8 cellular contexts compared by ENCODE assay signal in genomic region chr14:77158175-77158908, GRCh38. TPM values are rescaled to one million over a fixed set of nuclear protein-coding genes. Genes with fewer than 3 reads are reported as not detected.
DNase-seq lines count a peak whose midpoint lies in the region; ATAC-seq, FAIRE-seq and TF ChIP-seq lines count a peak whose summit lies in the region.

No MANE protein-coding gene starts in this region.

- DNase-seq in H54 (ENCODE audit: insufficient read length, low spot score) (no peak), PC-3 (peak; percentile 76), globus pallidus (ENCODE audit: low spot score) (peak; percentile 88), sigmoid colon (peak; percentile 76), GF-D8 (lab: John Stamatoyannopoulos, UW) (no peak), HT-29 (ENCODE audit: low spot score) (no peak)
- DNase-seq in stimulated activated CD4-positive, alpha-beta T cell treated with anti-CD3 and anti-CD28 coated beads, Interleukin-1b, Interleukin-23, amount 100 ng/mL, for 48 hours, result no peak

- FAIRE-seq in H54 (lab: Jason Lieb, UNC), result peak; percentile 92

- no peaks in the 10 kb centered on the region for H3F3A ChIP-seq in PC-3 (ENCODE audit: low read length, unreplicated experiment)

- H3K36me3 ChIP-seq in PC-3 (ENCODE audit: low read depth, low read length) (no peaks in the 10 kb centered on the region), sigmoid colon (no peaks in the 10 kb centered on the region)

- TF ChIP-seq POLR2A in H54 (IDR thresholded peaks at IDR 0.05; ENCODE audit: low read depth, low read length), result no peak
- TF ChIP-seq POLR2A in sigmoid colon (IDR thresholded peaks at IDR 0.05), result no peak

- peak; percentile 97 for ATAC-seq in PC-3
- no peak for ATAC-seq in HG02973 (IDR thresholded peaks at IDR 0.05; ENCODE audit: unreplicated experiment)

- TF ChIP-seq CTCF in PC-3 (conservative IDR thresholded peaks at IDR 0.05; ENCODE audit: low read depth, low read length) (no peak), sigmoid colon (IDR thresholded peaks at IDR 0.05) (no peak)

- intact Hi-C loops in PC-3 (cut with micrococcal nuclease), result no loop called here
- intact Hi-C loops in sigmoid colon (cut with DNase I), result no loop called here

- H3K27ac ChIP-seq in PC-3 (ENCODE audit: low read length), result no peak overlapping the region
- H3K27ac ChIP-seq in sigmoid colon, result peak overlapping the region in 3 of 4 donors; percentile 55 to 62 (median 61)

- no TSS peak for BruUV-seq in PC-3 (replicated peaks; lab: Mats Ljungman, UMichigan)

- H3K27me3 ChIP-seq in PC-3 (ENCODE audit: low read length), result peaks cover 27% of the 10 kb centered on the region
- H3K27me3 ChIP-seq in sigmoid colon, result peaks cover 0 to 5% (median 0%) of the 10 kb centered on the region in 3 donors

- WGBS in sigmoid colon, 2 donors, result 8 to 18% methylated on average over 19 of the region's 19 CpGs

- CTCF ChIA-PET in PC-3 (lab: Charles Lee), result no interaction called here

- H3K4me3 ChIP-seq in PC-3 (ENCODE audit: low read length) (no peak overlapping the region), sigmoid colon (peak overlapping the region in 2 of 4 donors; percentile 9 to 12)

- peak overlapping the region; percentile 20 for H3K4me2 ChIP-seq in PC-3 (ENCODE audit: low read length)

- H3K9ac ChIP-seq in PC-3 (ENCODE audit: low read length), result no peak overlapping the region

- no peaks in the 10 kb centered on the region for H4K20me1 ChIP-seq in PC-3 (ENCODE audit: low read length)

- H3K4me1 ChIP-seq in PC-3 (ENCODE audit: insufficient read depth, low read length) (peaks cover 13% of the 10 kb centered on the region), sigmoid colon (peaks cover 0 to 18% (median 16%) of the 10 kb centered on the region in 4 donors)

- POLR2A ChIA-PET in PC-3 (lab: Charles Lee; ENCODE audit: unreplicated experiment), result no interaction called here

- H3K9me3 ChIP-seq in PC-3 (ENCODE audit: low read length) (no peaks in the 10 kb centered on the region), sigmoid colon (no peaks in the 10 kb centered on the region)

- H3K79me2 ChIP-seq in PC-3 (ENCODE audit: low read length), result no peaks in the 10 kb centered on the region

- no peaks in the 10 kb centered on the region for H3K9me2 ChIP-seq in PC-3 (replicated peaks; ENCODE audit: low read length)

- no peak for TF ChIP-seq EP300 in sigmoid colon (IDR thresholded peaks at IDR 0.05)

- H2AFZ ChIP-seq in PC-3 (ENCODE audit: low read length), result peak overlapping the region; percentile 80

RNA-seq across cellular contexts. Expression of gene ZDHHC22, which starts 16.8 kb away (rescaled TPM):
- total RNA-seq in PC-3 (2014; rRNA removed), result 0.15 and 0.81 TPM in 2 replicates
- 1 to 10 TPM in 2 of 4 donors, under 1 TPM in 2; 0.49 to 1.9 (median 1.0) TPM for total RNA-seq in sigmoid colon
- polyA plus RNA-seq in sigmoid colon, result under 1 TPM in 1 of 3 donors, not detected in 2; 0.67 TPM
- not detected in 2 replicates for total RNA-seq in HT-29 (2014; rRNA removed; shearing (Covaris generic))

RNA-seq across cellular contexts. Expression of gene TMEM63C, which starts 23.3 kb away (rescaled TPM):
- total RNA-seq in PC-3 (2014; rRNA removed) (4.0 and 5.4 TPM in 2 replicates), sigmoid colon (1 to 10 TPM in 3 of 4 donors, under 1 TPM in 1; 0.28 to 2.1 (median 1.2) TPM)
- polyA plus RNA-seq in sigmoid colon, result 1 to 10 TPM; 1.8 to 6.5 (median 5.5) TPM
- 2.5 and 3.1 TPM in 2 replicates for total RNA-seq in HT-29 (2014; rRNA removed; shearing (Covaris generic))

Comparison
In these comparisons a context has a peak if more than half of its experiments do, and no peak if none do; other contexts are left out.
1. DNase-seq: peak in PC-3 (single experiment), globus pallidus (single experiment) and sigmoid colon (single experiment); none in H54 (single experiment), GF-D8 (single experiment), HT-29 (single experiment) and stimulated activated CD4-positive, alpha-beta T cell treated with anti-CD3 and anti-CD28 coated beads, Interleukin-1b, Interleukin-23, amount 100 ng/mL, for 48 hours (single experiment).